In genomic region chr4:2058264-2059033, GRCh38 we compare ENCODE assay signal across 8 cellular contexts. TPM values are rescaled to one million over a fixed set of nuclear protein-coding genes. Genes with fewer than 3 reads are reported as not detected.
DNase-seq lines count a peak whose midpoint lies in the region; ATAC-seq, FAIRE-seq and TF ChIP-seq lines count a peak whose summit lies in the region.

No MANE protein-coding gene starts in this region.

- H3K9me3 ChIP-seq in GM12878 (replicated peaks; ENCODE audit: control insufficient read depth, insufficient read depth, low read length) (no peaks in the 10 kb centered on the region), aorta (ENCODE audit: control insufficient read depth, low read length) (no peaks in the 10 kb centered on the region)

- H3K4me1 ChIP-seq in GM12878 (ENCODE audit: control insufficient read depth, insufficient read depth, low read length) (no peaks in the 10 kb centered on the region), aorta (ENCODE audit: control insufficient read depth in 1 of 2, insufficient read depth in 2 of 2, low read length in 2 of 2) (no peaks in the 10 kb centered on the region)

- TF ChIP-seq EP300 in GM12878 (IDR thresholded peaks at IDR 0.05; ENCODE audit: borderline replicate concordance in 1 of 2, control insufficient read depth in 1 of 2, low read depth in 2 of 2, low read length in 2 of 2) = no peak

- H3K4me2 ChIP-seq in GM12878 (ENCODE audit: control insufficient read depth, insufficient read depth) = peak overlapping the region; percentile 25; the same call in 1 of the 2 replicates

- no peak overlapping the region for H3K9ac ChIP-seq in GM12878 (ENCODE audit: control insufficient read depth, insufficient read depth, low read length)

- no peak for TF ChIP-seq RAD21 in GM12878 (IDR thresholded peaks at IDR 0.05; ENCODE audit: insufficient read depth, low read depth, low read length)

- peak overlapping the region in 1 of 2 donors; percentile 39 for H3K4me3 Mint-ChIP-seq in stimulated activated naive CD8-positive, alpha-beta T cell treated with anti-CD3 and anti-CD28 coated beads, Interleukin-15, amount 100 ng/mL, for 72 hours
- H3K4me3 Mint-ChIP-seq in memory B cell = no peak overlapping the region

- H3K27me3 ChIP-seq in GM12878 (replicated peaks in 1 of 2; ENCODE audit: control insufficient read depth in 2 of 2, insufficient read depth in 2 of 2, low read length in 1 of 2) (peaks cover 2 to 3% of the 10 kb centered on the region in 2 experiments; a peak in 3 of 4 replicates), aorta (ENCODE audit: control insufficient read depth in 1 of 2, insufficient read depth in 2 of 2, low read length in 1 of 2) (no peaks in the 10 kb centered on the region)

- no peaks in the 10 kb centered on the region for H3K4me1 Mint-ChIP-seq in stimulated activated naive CD8-positive, alpha-beta T cell treated with anti-CD3 and anti-CD28 coated beads, Interleukin-15, amount 100 ng/mL, for 72 hours
- H3K4me1 Mint-ChIP-seq in memory B cell = no peaks in the 10 kb centered on the region

- in situ Hi-C loops in GM12878 (cut with MboI) = no loop called here

- no peaks in the 10 kb centered on the region for H4K20me1 ChIP-seq in GM12878 (ENCODE audit: control insufficient read depth, insufficient read depth)

- no TSS peak for BruUV-seq in GM12878 (replicated peaks; lab: Mats Ljungman, UMichigan)

- ATAC-seq in stimulated activated naive CD8-positive, alpha-beta T cell treated with anti-CD3 and anti-CD28 coated beads, Interleukin-15, amount 100 ng/mL, for 72 hours = peak; percentile 27
- no peak for ATAC-seq in stimulated activated naive CD8-positive, alpha-beta T cell treated with anti-CD3 and anti-CD28 coated beads, Interleukin-15, Interleukin-2, amounts not matched to agents 100 U/mL and 50 U/mL, for 24 hours
- ATAC-seq in GM12878 (no peak), memory B cell (ENCODE audit: low read depth) (peak; percentile 25), aorta (ENCODE audit: low FRiP score) (no peak), GM21529 (IDR thresholded peaks at IDR 0.05; ENCODE audit: unreplicated experiment) (no peak)

- CTCF ChIA-PET in GM12878 (lab: Yijun Ruan, JAX) = no interaction called here

- FAIRE-seq in GM12878 (lab: Jason Lieb, UNC) = no peak

- POLR2A ChIA-PET in GM12878 (lab: Charles Lee) = no interaction called here

- H3K27ac ChIP-seq in GM12878 (ENCODE audit: control insufficient read depth, insufficient read depth) (no peak overlapping the region), aorta (ENCODE audit: low read depth in 1 of 2, low read length in 2 of 2) (no peak overlapping the region)

- SMC1A ChIA-PET in GM12878 (lab: Charles Lee; ENCODE audit: uncharacterized antibody, unreplicated experiment) = no interaction called here

- no peak for TF ChIP-seq POLR2A in GM12878 (IDR thresholded peaks at IDR 0.05; ENCODE audit: low read depth, low read length)

- RAD21 ChIA-PET in GM12878 (lab: Charles Lee; ENCODE audit: unreplicated experiment) = no interaction called here

- peaks cover 55% of the 10 kb centered on the region for H3K27me3 Mint-ChIP-seq in stimulated activated naive CD8-positive, alpha-beta T cell treated with anti-CD3 and anti-CD28 coated beads, Interleukin-15, amount 100 ng/mL, for 72 hours
- peaks cover 8% of the 10 kb centered on the region for H3K27me3 Mint-ChIP-seq in memory B cell

- DNase-seq in stimulated activated naive CD8-positive, alpha-beta T cell treated with anti-CD3 and anti-CD28 coated beads, Interleukin-15, amount 100 ng/mL, for 72 hours = no peak
- no peak for DNase-seq in stimulated activated naive CD8-positive, alpha-beta T cell treated with anti-CD3 and anti-CD28 coated beads, Interleukin-15, Interleukin-2, amounts not matched to agents 100 U/mL and 50 U/mL, for 24 hours
- DNase-seq in GM12878 (ENCODE audit: low read depth, low spot score) (no peak), memory B cell (ENCODE audit: low spot score in 2 of 2) (no peak), aorta (peak in 1 of 2 donors; percentile 47), H4 (ENCODE audit: low spot score) (no peak)
- DNase-seq in activated effector memory CD4-positive, alpha-beta T cell treated with Interleukin-2 at 50 U/mL for 16 hours = no peak

- no peaks in the 10 kb centered on the region for H3K79me2 ChIP-seq in GM12878 (ENCODE audit: control insufficient read depth, insufficient read depth, low read length)

- no peak for TF ChIP-seq CTCF in GM12878 (IDR thresholded peaks at IDR 0.05 in 2 of 3, conservative IDR thresholded peaks at IDR 0.05 in 1 of 3; ENCODE audit: control insufficient read depth in 2 of 3, extremely low read depth in 1 of 3, insufficient read depth in 1 of 3, low read depth in 3 of 3, low read length in 3 of 3)

- WGBS in GM12878 (ENCODE audit: insufficient coverage, insufficient replicate concordance, low lambda C conversion rate, missing lambda C conversion rate) = 17% methylated on average over 21 of the region's 91 CpGs
- 2 to 4% methylated on average over 30 to 91 of the region's 91 CpGs for WGBS in aorta, 2 donors

- no peak overlapping the region for H3K27ac Mint-ChIP-seq in stimulated activated naive CD8-positive, alpha-beta T cell treated with anti-CD3 and anti-CD28 coated beads, Interleukin-15, amount 100 ng/mL, for 72 hours
- no peak overlapping the region for H3K27ac Mint-ChIP-seq in memory B cell

- H2AFZ ChIP-seq in GM12878 (ENCODE audit: control insufficient read depth, low read depth, low read length) = no peak overlapping the region

- H3K4me3 ChIP-seq in GM12878 (no peak overlapping the region), aorta (ENCODE audit: low read length in 2 of 2) (peak overlapping the region; percentile 51 to 52)

- no peaks in the 10 kb centered on the region for H3K9me3 Mint-ChIP-seq in stimulated activated naive CD8-positive, alpha-beta T cell treated with anti-CD3 and anti-CD28 coated beads, Interleukin-15, amount 100 ng/mL, for 72 hours
- no peaks in the 10 kb centered on the region for H3K9me3 Mint-ChIP-seq in memory B cell

- no peaks in the 10 kb centered on the region for H3K36me3 Mint-ChIP-seq in memory B cell

- H3K36me3 ChIP-seq in GM12878 (ENCODE audit: control insufficient read depth in 2 of 2, insufficient read depth in 2 of 2, low read length in 1 of 2) = no peaks in the 10 kb centered on the region
- no peaks in the 10 kb centered on the region for H3K36me3 ChIP-seq in aorta (ENCODE audit: control insufficient read depth in 1 of 2, insufficient read depth in 2 of 2, low read length in 1 of 2)

- intact Hi-C loops in GM12878 (cut with micrococcal nuclease; ENCODE audit: unreplicated experiment) (no loop called here), aorta (cut with DNase I) (no loop called here)

RNA-seq across cellular contexts. Expression of gene NAT8L, which starts 0.7 kb away (rescaled TPM):
- 0.21 TPM in 1 of 2 replicates, not detected in the other for total RNA-seq in GM12878 (2013; cell fraction: nucleolus; rRNA removed)
- total RNA-seq in GM12878 (2014; rRNA removed) (under 0.01 and 0.11 TPM in 2 replicates), GM12878 (2014; rRNA removed; fragmentation: Illumina TruSeq; extraction: Trizol) (not detected in 2 replicates), GM12878 (2021) (0.19 and 0.31 TPM in 2 replicates), aorta (under 1 TPM; 0.23 to 0.33 TPM)
- 0.12 TPM for polyA plus RNA-seq in GM12878 (2011; ENCODE audit: low read depth)
- polyA plus RNA-seq in GM12878 (2011; rRNA removed) (0.09 and 0.14 TPM in 2 replicates), GM12878 (2014; fragmentation: Illumina TruSeq; extraction: Trizol) (0.01 and 0.03 TPM in 2 replicates), GM12878 (2014; fragmentation: Nextera tagmentation; extraction: Ambion mirVana) (not detected), GM12878 (2014; rRNA removed) (0.08 and 0.10 TPM in 2 replicates), GM12878 (2016; fragmentation: Nextera tagmentation; extraction: Ambion mirVana) (not detected), aorta (under 1 TPM; under 0.01 to 0.05 TPM)
- polyA plus RNA-seq in GM12878 (2011; cell fraction: cytosol; rRNA removed) = 0.18 and 0.23 TPM in 2 replicates
- 0.57 and 0.59 TPM in 2 replicates for polyA plus RNA-seq in GM12878 (2011; cell fraction: nucleus; rRNA removed)
- polyA plus RNA-seq in GM12878 (2012) = 0.14 and 0.20 TPM in 2 replicates
- polyA minus RNA-seq in GM12878 (2011; rRNA and poly(A)+ RNA removed) = 0.46 and 3.9 TPM in 2 replicates
- polyA minus RNA-seq in GM12878 (2011; cell fraction: cytosol; rRNA and poly(A)+ RNA removed) = 0.21 TPM in 1 of 2 replicates, not detected in the other
- 0.12 and 0.19 TPM in 2 replicates for polyA minus RNA-seq in GM12878 (2011; cell fraction: nucleus; rRNA and poly(A)+ RNA removed)
- total RNA-seq in H4 (2014; rRNA removed; shearing (Covaris generic)) = 0.45 and 0.58 TPM in 2 replicates

RNA-seq across cellular contexts. Expression of gene NELFA, which starts 49.7 kb away (rescaled TPM):
- 57.2 and 62.2 TPM in 2 replicates for total RNA-seq in GM12878 (2013; cell fraction: nucleolus; rRNA removed)
- total RNA-seq in GM12878 (2014; rRNA removed) (17.7 and 21.6 TPM in 2 replicates), GM12878 (2014; rRNA removed; fragmentation: Illumina TruSeq; extraction: Trizol) (7.2 and 8.1 TPM in 2 replicates), GM12878 (2021) (33.8 and 35.2 TPM in 2 replicates), aorta (10 to 100 TPM; 17.7 to 27.4 TPM)
- 7.8 TPM for polyA plus RNA-seq in GM12878 (2011; ENCODE audit: low read depth)
- polyA plus RNA-seq in GM12878 (2011; rRNA removed) (7.8 and 14.4 TPM in 2 replicates), GM12878 (2014; fragmentation: Illumina TruSeq; extraction: Trizol) (2.6 and 6.5 TPM in 2 replicates), GM12878 (2014; fragmentation: Nextera tagmentation; extraction: Ambion mirVana) (1 to 10 TPM in 1 of 2 experiments, under 1 TPM in 1; 0.39 to 2.2 TPM), GM12878 (2014; rRNA removed) (18.9 and 24.9 TPM in 2 replicates), GM12878 (2016; fragmentation: Nextera tagmentation; extraction: Ambion mirVana) (10 to 100 TPM; 37.3 to 38.6 TPM), aorta (10 to 100 TPM in 1 of 2 donors, 1 to 10 TPM in 1; 5.8 to 21.7 TPM)
- 16.4 and 22.8 TPM in 2 replicates for polyA plus RNA-seq in GM12878 (2011; cell fraction: cytosol; rRNA removed)
- polyA plus RNA-seq in GM12878 (2011; cell fraction: nucleus; rRNA removed) = 61.3 and 74.5 TPM in 2 replicates
- polyA plus RNA-seq in GM12878 (2012) = 28.2 and 30.0 TPM in 2 replicates
- polyA minus RNA-seq in GM12878 (2011; rRNA and poly(A)+ RNA removed) = 7.6 and 15.5 TPM in 2 replicates
- 11.8 and 13.4 TPM in 2 replicates for polyA minus RNA-seq in GM12878 (2011; cell fraction: cytosol; rRNA and poly(A)+ RNA removed)
- polyA minus RNA-seq in GM12878 (2011; cell fraction: nucleus; rRNA and poly(A)+ RNA removed) = 17.9 and 37.1 TPM in 2 replicates
- total RNA-seq in H4 (2014; rRNA removed; shearing (Covaris generic)) = 17.9 and 22.0 TPM in 2 replicates

Comparison
In these comparisons a context has a peak if more than half of its experiments do, and no peak if none do; other contexts are left out.
1. ATAC-seq: peak in stimulated activated naive CD8-positive, alpha-beta T cell treated with anti-CD3 and anti-CD28 coated beads, Interleukin-15, amount 100 ng/mL, for 72 hours (single experiment) and memory B cell (single experiment); none in stimulated activated naive CD8-positive, alpha-beta T cell treated with anti-CD3 and anti-CD28 coated beads, Interleukin-15, Interleukin-2, amounts not matched to agents 100 U/mL and 50 U/mL, for 24 hours (single experiment), GM12878 (single experiment), aorta (single experiment) and GM21529 (single experiment).